ENCODE assay signal across 9 cellular contexts in genomic region chr5:179759961-179760541, GRCh38. TPM values are rescaled to one million over a fixed set of nuclear protein-coding genes. Genes with fewer than 3 reads are reported as not detected.
DNase-seq lines count a peak whose midpoint lies in the region; ATAC-seq and TF ChIP-seq lines count a peak whose summit lies in the region.
"Had no signal": no experiment of that assay in that cellular context is flagged by ENCODE, and none has a peak within 500 bp of the region (broad histone marks: within the 10 kb centered on the region; RNA-seq: fewer than 3 reads in every experiment).

No MANE protein-coding gene starts in this region.

- no peak overlapping the region for H3K4me2 ChIP-seq in PC-3 (ENCODE audit: low read length)

- H3K4me1 Mint-ChIP-seq in activated B cell treated with CpG ODN at 0.5 μM for 24 hours (peaks cover 48% of the 10 kb centered on the region), nephron progenitor cell (peaks cover 50% of the 10 kb centered on the region)

- H4K20me1 ChIP-seq in PC-3 (ENCODE audit: low read length), result no peaks in the 10 kb centered on the region

- H3F3A ChIP-seq in PC-3 (ENCODE audit: low read length, unreplicated experiment), result peaks cover 8% of the 10 kb centered on the region

- CTCF ChIA-PET in activated B cell treated with CpG ODN at 0.5 μM for 24 hours (lab: Charles Lee) (no interaction called here), PC-3 (lab: Charles Lee) (interaction anchor here (0.5 kb wide), 1 partner anchor 36 kb away, joined by 3 read pairs; no protein-coding TSS in a partner anchor)

- no peaks in the 10 kb centered on the region for H3K9me2 ChIP-seq in PC-3 (replicated peaks; ENCODE audit: low read length)

- H3K4me3 Mint-ChIP-seq in activated B cell treated with CpG ODN at 0.5 μM for 24 hours, result no peak overlapping the region
- no peak overlapping the region for H3K4me3 Mint-ChIP-seq in nephron progenitor cell

- H3K4me3 ChIP-seq in ascending aorta (no peak overlapping the region), colonic mucosa (no peak overlapping the region), PC-3 (ENCODE audit: low read length) (no peak overlapping the region)
- H3K4me3 ChIP-seq: lung had no signal

- H3K27ac ChIP-seq in ascending aorta (peak overlapping the region in 1 of 2 donors; percentile 14), colonic mucosa (no peak overlapping the region), PC-3 (ENCODE audit: low read length) (no peak overlapping the region)

- DNase-seq in DMS53 treated with DMSO at 0.1 percent for 48 hours (lab: John Stamatoyannopoulos, UW; ENCODE audit: unreplicated experiment) (peak; percentile 92), activated B cell treated with CpG ODN at 0.5 μM for 24 hours (no peak), nephron progenitor cell (no peak), midbrain (lab: John Stamatoyannopoulos, UW) (no peak), ascending aorta (ENCODE audit: low spot score in 2 of 2) (no peak), colonic mucosa (no peak), PC-3 (no peak)

- no peaks in the 10 kb centered on the region for H3K9me3 Mint-ChIP-seq in activated B cell treated with CpG ODN at 0.5 μM for 24 hours
- H3K9me3 Mint-ChIP-seq in nephron progenitor cell, result no peaks in the 10 kb centered on the region

- H3K36me3 Mint-ChIP-seq in activated B cell treated with CpG ODN at 0.5 μM for 24 hours (ENCODE audit: low read depth) (peaks cover 15% of the 10 kb centered on the region), nephron progenitor cell (ENCODE audit: low read depth) (peaks cover 17% of the 10 kb centered on the region)

- no peak overlapping the region for H3K9ac ChIP-seq in colonic mucosa (ENCODE audit: low read depth in 2 of 2, low read length in 2 of 2)
- H3K9ac ChIP-seq in PC-3 (ENCODE audit: low read length), result no peak overlapping the region

- POLR2A ChIA-PET in activated B cell treated with CpG ODN at 0.5 μM for 24 hours (lab: Charles Lee), result interaction anchor here (1.0 kb wide), 1 partner anchor 60 kb away, joined by 3 read pairs; no protein-coding TSS in a partner anchor
- POLR2A ChIA-PET in PC-3 (lab: Charles Lee; ENCODE audit: unreplicated experiment), result no interaction called here

- TF ChIP-seq CTCF in activated B cell treated with CpG ODN at 0.5 μM for 24 hours (IDR thresholded peaks at IDR 0.05) (no peak), nephron progenitor cell (IDR thresholded peaks at IDR 0.05) (no peak), ascending aorta (IDR thresholded peaks at IDR 0.05) (no peak), colonic mucosa (IDR thresholded peaks at IDR 0.05) (no peak), PC-3 (conservative IDR thresholded peaks at IDR 0.05; ENCODE audit: low read depth, low read length) (no peak)

- no peak overlapping the region for H2AFZ ChIP-seq in PC-3 (ENCODE audit: low read length)

- H3K4me1 ChIP-seq in ascending aorta, result peaks cover 8 to 38% of the 10 kb centered on the region in 2 donors
- H3K4me1 ChIP-seq in colonic mucosa, result peaks cover 19% of the 10 kb centered on the region
- peaks cover 31% of the 10 kb centered on the region for H3K4me1 ChIP-seq in PC-3 (ENCODE audit: insufficient read depth, low read length)

- H3K27ac Mint-ChIP-seq in activated B cell treated with CpG ODN at 0.5 μM for 24 hours (peak overlapping the region; percentile 21), nephron progenitor cell (peak overlapping the region; percentile 57)

- H3K9me3 ChIP-seq in ascending aorta (no peaks in the 10 kb centered on the region), colonic mucosa (no peaks in the 10 kb centered on the region), PC-3 (ENCODE audit: low read length) (no peaks in the 10 kb centered on the region)

- intact Hi-C loops in activated B cell treated with CpG ODN at 0.5 μM for 24 hours (cut with micrococcal nuclease) (no loop called here), ascending aorta (cut with DNase I) (no loop called here), colonic mucosa (cut with DNase I) (loop anchor here (5.0 kb wide), 1 partner anchor 37 kb away; no protein-coding TSS in a partner anchor), PC-3 (cut with micrococcal nuclease) (no loop called here)

- H3K36me3 ChIP-seq in ascending aorta, result no peaks in the 10 kb centered on the region
- H3K36me3 ChIP-seq in colonic mucosa, result no peaks in the 10 kb centered on the region
- no peaks in the 10 kb centered on the region for H3K36me3 ChIP-seq in PC-3 (ENCODE audit: low read depth, low read length)

- H3K79me2 ChIP-seq in PC-3 (ENCODE audit: low read length), result peaks cover 56% of the 10 kb centered on the region

- no TSS peak for BruUV-seq in PC-3 (replicated peaks; lab: Mats Ljungman, UMichigan)

- H3K27me3 ChIP-seq in ascending aorta, result no peaks in the 10 kb centered on the region
- H3K27me3 ChIP-seq in colonic mucosa, result no peaks in the 10 kb centered on the region
- H3K27me3 ChIP-seq in PC-3 (ENCODE audit: low read length), result no peaks in the 10 kb centered on the region

- H3K27me3 Mint-ChIP-seq in activated B cell treated with CpG ODN at 0.5 μM for 24 hours (no peaks in the 10 kb centered on the region), nephron progenitor cell (ENCODE audit: low read depth, poor library complexity) (no peaks in the 10 kb centered on the region)

- ATAC-seq in GM21529 (IDR thresholded peaks at IDR 0.05; ENCODE audit: unreplicated experiment) (peak; percentile 62), activated B cell treated with CpG ODN at 0.5 μM for 24 hours (ENCODE audit: low read depth) (no peak), PC-3 (no peak)

RNA-seq across cellular contexts. Expression of gene MAML1, which starts 27.4 kb away (rescaled TPM):
- total RNA-seq in activated B cell treated with CpG ODN at 0.5 μM for 24 hours (33.6 and 38.8 TPM in 2 replicates), ascending aorta (42.6 TPM), colonic mucosa (10 to 100 TPM; 29.7 TPM), PC-3 (2014; rRNA removed) (10.6 and 17.9 TPM in 2 replicates)

RNA-seq across cellular contexts. Expression of gene LTC4S, which starts 33.7 kb away (rescaled TPM):
- total RNA-seq in activated B cell treated with CpG ODN at 0.5 μM for 24 hours (2.6 and 2.7 TPM in 2 replicates), ascending aorta (91.7 TPM), colonic mucosa (1 to 10 TPM; 5.3 to 5.4 TPM), PC-3 (2014; rRNA removed) (1.5 and 3.6 TPM in 2 replicates)

RNA-seq across cellular contexts. Expression of gene MGAT4B, which starts 46.6 kb away (rescaled TPM):
- total RNA-seq in activated B cell treated with CpG ODN at 0.5 μM for 24 hours, result 73.6 and 85.3 TPM in 2 replicates
- total RNA-seq in ascending aorta, result 207 TPM
- total RNA-seq in colonic mucosa, result 100 to 1,000 TPM; 332 to 540 TPM
- total RNA-seq in PC-3 (2014; rRNA removed), result 88.9 and 113 TPM in 2 replicates

Comparison
In these comparisons a context has a peak if more than half of its experiments do, and no peak if none do; other contexts are left out.
1. RNA of gene LTC4S, which starts 33.7 kb away (total RNA-seq): 91.7 TPM in ascending aorta (single experiment); 5.3 to 5.4 TPM in colonic mucosa, 2.6 to 2.7 TPM in activated B cell treated with CpG ODN at 0.5 μM for 24 hours and 1.5 to 3.6 TPM in PC-3; every median in the first group is over 10 times any median in the second.